ENCODE assay signal across 9 cellular contexts in genomic region chr4:129905256-129905655, GRCh38.
"Had no signal": no experiment of that assay in that cellular context is flagged by ENCODE, and none has a peak within 500 bp of the region (broad histone marks: within the 10 kb centered on the region; RNA-seq: fewer than 3 reads in every experiment).

No MANE protein-coding gene starts in this region.

- ATAC-seq: GM23338, K562 had no signal

- H3K4me3 Mint-ChIP-seq: GM23338, H9 had no signal

- H3K27ac Mint-ChIP-seq: GM23338, H9 had no signal

- DNase-seq: H9, HCEC 1CT, IMR-90, KG1 had no signal

- FAIRE-seq: H1, H54, HTR-8/SVneo, K562 had no signal

- H3K4me1 Mint-ChIP-seq: H9 had no signal
